27 cellular contexts compared by ENCODE assay signal in genomic region chr2:120743657-120744056, GRCh38. TPM values are rescaled to one million over a fixed set of nuclear protein-coding genes. Genes with fewer than 3 reads are reported as not detected.
"Had no signal": no experiment of that assay in that cellular context is flagged by ENCODE, and none has a peak within 500 bp of the region (broad histone marks: within the 10 kb centered on the region; RNA-seq: fewer than 3 reads in every experiment).

No MANE protein-coding gene starts in this region.

- H3K27me3 ChIP-seq: brain microvascular endothelial cell, vagina had no signal

- H3K36me3 Mint-ChIP-seq: activated naive CD4-positive, alpha-beta T cell treated with anti-CD3 and anti-CD28 coated beads, Interleukin-2, amount 50 U/mL, for 72 hours; immature natural killer cell; naive thymus-derived CD8-positive, alpha-beta T cell; stimulated activated memory B cell treated with anti-CD40 and anti-IgM and Interleukin-4, amounts not matched to agents 10 μg/mL and 1 μg/mL and 100 μg/mL, for 72 hours had no signal

- H3K27ac Mint-ChIP-seq: activated naive CD4-positive, alpha-beta T cell treated with anti-CD3 and anti-CD28 coated beads, Interleukin-2, amount 50 U/mL, for 72 hours; immature natural killer cell; naive thymus-derived CD8-positive, alpha-beta T cell; stimulated activated memory B cell treated with anti-CD40 and anti-IgM and Interleukin-4, amounts not matched to agents 10 μg/mL and 1 μg/mL and 100 μg/mL, for 72 hours had no signal

- ATAC-seq: activated naive CD4-positive, alpha-beta T cell treated with anti-CD3 and anti-CD28 coated beads, Interleukin-2, amount 50 U/mL, for 72 hours; esophagus mucosa; left lung; naive thymus-derived CD8-positive, alpha-beta T cell; pancreas; psoas muscle; stimulated activated memory B cell treated with anti-CD40 and anti-IgM and Interleukin-4, amounts not matched to agents 10 μg/mL and 1 μg/mL and 100 μg/mL, for 72 hours had no signal

- H3K4me1 ChIP-seq: psoas muscle, vagina had no signal

- H3K36me3 ChIP-seq: brain microvascular endothelial cell, left lung, neutrophil, pancreas, right atrium auricular region, stomach, suprapubic skin, transverse colon, vagina, WERI-Rb-1 had no signal

- H3K9me3 ChIP-seq: left lung, neutrophil, pancreas, psoas muscle, right atrium auricular region, stomach, suprapubic skin, transverse colon, vagina had no signal

- DNase-seq: activated CD4-positive, alpha-beta T cell treated with anti-CD3 and anti-CD28 coated beads, Interleukin-2, amount 50 U/mL, for 4 hours; activated CD4-positive, CD25-positive, alpha-beta regulatory T cell treated with anti-CD3 and anti-CD28 coated beads, Interleukin-2, amount 50 U/mL, for 72 hours; activated T-cell treated with anti-CD3 and anti-CD28 coated beads, Interleukin-2, amount 50 U/mL, for 1 hour; aorta; brain microvascular endothelial cell; caudate nucleus; effector memory CD4-positive, alpha-beta T cell; glutamatergic neuron; immature natural killer cell; left lung; pancreas; psoas muscle; stimulated activated CD4-positive, alpha-beta T cell treated with anti-CD3 and anti-CD28 coated beads, Interleukin-12 subunit alpha, Interleukin-12 subunit beta, amount 100 ng/mL, for 4 hours; stomach; transverse colon; WERI-Rb-1 had no signal

- H3K27ac ChIP-seq: brain microvascular endothelial cell, hepatocyte, left lung, neutrophil, pancreas, psoas muscle, right atrium auricular region, stomach, suprapubic skin, transverse colon, vagina, WERI-Rb-1 had no signal

- H3K9me3 Mint-ChIP-seq: activated naive CD4-positive, alpha-beta T cell treated with anti-CD3 and anti-CD28 coated beads, Interleukin-2, amount 50 U/mL, for 72 hours; immature natural killer cell; naive thymus-derived CD8-positive, alpha-beta T cell; stimulated activated memory B cell treated with anti-CD40 and anti-IgM and Interleukin-4, amounts not matched to agents 10 μg/mL and 1 μg/mL and 100 μg/mL, for 72 hours had no signal

- H3K4me3 Mint-ChIP-seq: immature natural killer cell; naive thymus-derived CD8-positive, alpha-beta T cell; stimulated activated memory B cell treated with anti-CD40 and anti-IgM and Interleukin-4, amounts not matched to agents 10 μg/mL and 1 μg/mL and 100 μg/mL, for 72 hours had no signal

- H3K4me1 Mint-ChIP-seq: immature natural killer cell; stimulated activated memory B cell treated with anti-CD40 and anti-IgM and Interleukin-4, amounts not matched to agents 10 μg/mL and 1 μg/mL and 100 μg/mL, for 72 hours had no signal

- H3K4me3 ChIP-seq: hepatocyte, left lung, pancreas, psoas muscle, right atrium auricular region, stomach, suprapubic skin, transverse colon, vagina had no signal

RNA-seq across cellular contexts. Expression of gene GLI2, which starts 8.0 kb away (rescaled TPM):
- total RNA-seq: activated naive CD4-positive, alpha-beta T cell treated with anti-CD3 and anti-CD28 coated beads, Interleukin-2, amount 50 U/mL, for 72 hours; lung microvascular endothelial cell; naive thymus-derived CD8-positive, alpha-beta T cell had no signal
- polyA plus RNA-seq: endothelial cell of umbilical vein; immature natural killer cell; naive thymus-derived CD8-positive, alpha-beta T cell had no signal
